ENCODE assay signal across 4 cellular contexts in the genomic region with DNA sequence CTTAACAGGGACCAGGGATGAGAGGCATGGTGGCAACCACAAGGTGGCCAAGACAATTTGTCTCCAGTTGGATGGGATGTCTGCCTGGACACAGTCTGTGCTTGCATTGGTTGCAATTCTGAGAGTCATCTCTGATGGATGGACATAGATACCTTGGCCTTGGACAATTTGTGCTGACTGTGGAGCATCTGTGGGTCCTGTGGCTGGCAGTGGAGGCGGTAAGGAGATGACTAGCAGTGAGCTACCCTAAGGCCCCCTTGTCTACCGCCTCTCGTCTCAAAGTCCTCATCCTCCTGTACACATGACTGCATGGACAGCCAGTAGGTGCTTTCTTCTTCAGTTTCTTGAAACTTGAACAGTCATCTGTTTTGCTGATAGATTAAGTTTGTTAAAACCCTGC. TPM values are rescaled to one million over a fixed set of nuclear protein-coding genes. Genes with fewer than 3 reads are reported as not detected.
"Had no signal": no experiment of that assay in that cellular context is flagged by ENCODE, and none has a peak within 500 bp of the region (broad histone marks: within the 10 kb centered on the region; RNA-seq: fewer than 3 reads in every experiment).

No MANE protein-coding gene starts in this region.

RNA-seq across cellular contexts. Expression of a gene that starts 54.8 kb away (rescaled TPM):
- total RNA-seq: endothelial cell of umbilical vein, hepatocyte, mesenteric fat pad, suprapubic skin had no signal
- polyA plus RNA-seq: endothelial cell of umbilical vein, hepatocyte had no signal
